Comparison of ENCODE assay signal across 35 cellular contexts in the genomic region with DNA sequence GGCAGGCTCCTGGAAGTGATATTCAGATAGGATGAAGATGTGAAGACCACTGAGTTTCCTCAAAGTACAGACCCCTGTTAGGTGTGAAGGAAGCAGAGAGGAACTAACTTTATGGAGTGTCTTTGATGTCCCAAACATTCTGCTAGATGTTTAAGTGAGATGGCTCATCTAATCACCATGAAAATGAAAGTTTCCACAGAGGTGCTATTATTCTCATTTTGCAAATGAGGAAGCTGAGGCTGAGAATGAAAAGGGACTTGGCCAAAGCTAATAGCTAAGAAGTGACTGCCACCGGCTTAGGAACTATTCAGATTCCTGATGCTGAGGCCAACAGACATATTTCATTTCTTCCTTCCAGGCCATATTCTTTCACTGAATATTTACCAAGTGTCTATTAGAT. TPM values are rescaled to one million over a fixed set of nuclear protein-coding genes. Genes with fewer than 3 reads are reported as not detected.
"Had no signal": no experiment of that assay in that cellular context is flagged by ENCODE, and none has a peak within 500 bp of the region (broad histone marks: within the 10 kb centered on the region; RNA-seq: fewer than 3 reads in every experiment).

No MANE protein-coding gene starts in this region.

- H3K27me3 ChIP-seq: SJCRH30 had no signal

- H3K27me3 Mint-ChIP-seq: activated CD4-positive, alpha-beta memory T cell treated with anti-CD3 and anti-CD28 coated beads, Interleukin-2, amount 10 ng/mL, durations not matched to agents 7 days and 5 days; activated CD8-positive, alpha-beta memory T cell treated with anti-CD3 and anti-CD28 coated beads, Interleukin-2, amount 10 ng/mL, durations not matched to agents 7 days and 5 days; activated naive CD4-positive, alpha-beta T cell treated with anti-CD3 and anti-CD28 coated beads, Interleukin-2, amount 10 ng/mL, durations not matched to agents 7 days and 5 days; activated naive CD8-positive, alpha-beta T cell had no signal

- H3K27ac ChIP-seq: SJCRH30, SK-N-MC, WERI-Rb-1 had no signal

- H3K27ac Mint-ChIP-seq: activated CD4-positive, alpha-beta memory T cell treated with anti-CD3 and anti-CD28 coated beads, Interleukin-2, amount 10 ng/mL, durations not matched to agents 7 days and 5 days; activated CD8-positive, alpha-beta memory T cell treated with anti-CD3 and anti-CD28 coated beads, Interleukin-2, amount 10 ng/mL, durations not matched to agents 7 days and 5 days; activated naive CD4-positive, alpha-beta T cell treated with anti-CD3 and anti-CD28 coated beads, Interleukin-2, amount 10 ng/mL, durations not matched to agents 7 days and 5 days; activated naive CD8-positive, alpha-beta T cell; activated naive CD8-positive, alpha-beta T cell treated with anti-CD3 and anti-CD28 coated beads, Interleukin-2, amount 50 U/mL, for 24 hours; brain had no signal

- H3K4me3 Mint-ChIP-seq: activated CD4-positive, alpha-beta memory T cell treated with anti-CD3 and anti-CD28 coated beads, Interleukin-2, amount 10 ng/mL, durations not matched to agents 7 days and 5 days; activated CD8-positive, alpha-beta memory T cell treated with anti-CD3 and anti-CD28 coated beads, Interleukin-2, amount 10 ng/mL, durations not matched to agents 7 days and 5 days; activated naive CD4-positive, alpha-beta T cell treated with anti-CD3 and anti-CD28 coated beads, Interleukin-2, amount 10 ng/mL, durations not matched to agents 7 days and 5 days; activated naive CD8-positive, alpha-beta T cell; activated naive CD8-positive, alpha-beta T cell treated with anti-CD3 and anti-CD28 coated beads, Interleukin-2, amount 50 U/mL, for 24 hours; brain had no signal

- H3K9me3 Mint-ChIP-seq: activated CD4-positive, alpha-beta memory T cell treated with anti-CD3 and anti-CD28 coated beads, Interleukin-2, amount 10 ng/mL, durations not matched to agents 7 days and 5 days; activated naive CD8-positive, alpha-beta T cell treated with anti-CD3 and anti-CD28 coated beads, Interleukin-2, amount 50 U/mL, for 24 hours had no signal

- DNase-seq: activated CD4-positive, alpha-beta memory T cell treated with anti-CD3 and anti-CD28 coated beads, Interleukin-2, amount 10 ng/mL, durations not matched to agents 7 days and 5 days; activated CD4-positive, alpha-beta T cell treated with anti-CD3 and anti-CD28 coated beads for 1 hour; activated CD4-positive, alpha-beta T cell treated with anti-CD3 and anti-CD28 coated beads for 48 hours; activated CD4-positive, CD25-positive, alpha-beta regulatory T cell; activated CD8-positive, alpha-beta memory T cell treated with anti-CD3 and anti-CD28 coated beads for 24 hours; activated CD8-positive, alpha-beta memory T cell treated with anti-CD3 and anti-CD28 coated beads, Interleukin-2, amount 10 ng/mL, durations not matched to agents 7 days and 5 days; activated CD8-positive, alpha-beta memory T cell treated with anti-CD3 and anti-CD28 coated beads, Interleukin-2, amount 50 U/mL, for 48 hours; activated effector memory CD4-positive, alpha-beta T cell treated with Interleukin-2 at 50 U/mL for 16 hours; activated naive CD4-positive, alpha-beta T cell treated with anti-CD3 and anti-CD28 coated beads, Interleukin-2, amount 10 ng/mL, durations not matched to agents 7 days and 5 days; activated naive CD8-positive, alpha-beta T cell treated with anti-CD3 and anti-CD28 coated beads, Interleukin-2, amount 50 U/mL, for 24 hours; activated T-cell treated with anti-CD3 and anti-CD28 coated beads, Interleukin-2, amount 50 U/mL, for 48 hours; anterior cingulate cortex; caudate nucleus; cerebellar nuclear complex; MM.1S; MV-4-11; NCI-H1092; NCI-H1436 treated with DMSO at 0.1 percent for 48 hours; NCI-H1694 treated with DMSO at 0.1 percent for 48 hours; NCI-H2029; NCI-H2171; NCI-H510A; NCI-H526; NCI-H748 treated with DMSO at 0.1 percent for 48 hours; OCI-M1; Right ventricle myocardium superior; SJCRH30; T1000; WERI-Rb-1 had no signal

- ATAC-seq: activated CD8-positive, alpha-beta memory T cell treated with anti-CD3 and anti-CD28 coated beads, Interleukin-2, amount 10 ng/mL, durations not matched to agents 7 days and 5 days; activated naive CD8-positive, alpha-beta T cell treated with anti-CD3 and anti-CD28 coated beads, Interleukin-2, amount 50 U/mL, for 24 hours had no signal

- H3K4me1 Mint-ChIP-seq: activated CD4-positive, alpha-beta memory T cell treated with anti-CD3 and anti-CD28 coated beads, Interleukin-2, amount 10 ng/mL, durations not matched to agents 7 days and 5 days; activated CD8-positive, alpha-beta memory T cell treated with anti-CD3 and anti-CD28 coated beads, Interleukin-2, amount 10 ng/mL, durations not matched to agents 7 days and 5 days; activated naive CD4-positive, alpha-beta T cell treated with anti-CD3 and anti-CD28 coated beads, Interleukin-2, amount 10 ng/mL, durations not matched to agents 7 days and 5 days; activated naive CD8-positive, alpha-beta T cell treated with anti-CD3 and anti-CD28 coated beads, Interleukin-2, amount 50 U/mL, for 24 hours; brain had no signal

- H3K36me3 ChIP-seq: SJCRH30, WERI-Rb-1 had no signal

- H3K9me3 ChIP-seq: SJCRH30 had no signal

- H3K4me3 ChIP-seq: SJCRH30, SK-N-MC had no signal

- H3K4me1 ChIP-seq: SJCRH30 had no signal

- FAIRE-seq: bronchial epithelial cell had no signal

- H3K36me3 Mint-ChIP-seq: activated CD8-positive, alpha-beta memory T cell treated with anti-CD3 and anti-CD28 coated beads, Interleukin-2, amount 10 ng/mL, durations not matched to agents 7 days and 5 days; activated naive CD4-positive, alpha-beta T cell treated with anti-CD3 and anti-CD28 coated beads, Interleukin-2, amount 10 ng/mL, durations not matched to agents 7 days and 5 days; activated naive CD8-positive, alpha-beta T cell; brain had no signal

RNA-seq across cellular contexts. Expression of a gene that starts 45.9 kb away (rescaled TPM):
- total RNA-seq: activated CD4-positive, alpha-beta memory T cell treated with anti-CD3 and anti-CD28 coated beads, Interleukin-2, amount 10 ng/mL, durations not matched to agents 7 days and 5 days; activated CD8-positive, alpha-beta memory T cell treated with anti-CD3 and anti-CD28 coated beads, Interleukin-2, amount 10 ng/mL, durations not matched to agents 7 days and 5 days; T-helper 1 cell treated with Interleukin-12 subunit alpha and Interleukin-12 subunit beta and Interleukin-4 antibody, amounts not matched to agents 30 ng/mL and 1 ng/mL, for 36 hours; T-helper 2 cell treated with Interferon-gamma antibody and Interleukin-4, amounts not matched to agents 100 ng/mL and 5 ng/mL, for 36 hours had no signal
